Comparison of ENCODE assay signal across 2 cellular contexts in genomic region chr3:45083023-45083422, GRCh38.
A peak's percentile ranks its signal among the peaks of the same experiment; 100 is the strongest.
TF ChIP-seq lines count a peak whose summit lies in the region.

No MANE protein-coding gene starts in this region.

TF ChIP-seq in IMR-90, 13 proteins besides CTCF, POLR2A, EP300 and RAD21:
- TF ChIP-seq CEBPB (IDR thresholded peaks at IDR 0.05; ENCODE audit: low read depth, low read length) (no peak), SMC3 (IDR thresholded peaks at IDR 0.05; ENCODE audit: low read depth, low read length) (no peak), MXI1 (IDR thresholded peaks at IDR 0.05; ENCODE audit: borderline replicate concordance, low read depth, low read length) (no peak), ELK1 (IDR thresholded peaks at IDR 0.05; ENCODE audit: borderline replicate concordance, low read depth, low read length) (no peak), BHLHE40 (IDR thresholded peaks at IDR 0.05; ENCODE audit: low read depth, low read length) (no peak), USF2 (IDR thresholded peaks at IDR 0.05; ENCODE audit: low read depth, low read length) (no peak), FOS (IDR thresholded peaks at IDR 0.05; ENCODE audit: low read depth, low read length) (no peak), NFE2L2 (IDR thresholded peaks at IDR 0.05; ENCODE audit: low read depth, low read length) (no peak), CHD1 (IDR thresholded peaks at IDR 0.05; ENCODE audit: low read depth, low read length) (no peak), RFX5 (IDR thresholded peaks at IDR 0.05; ENCODE audit: low read depth, low read length) (no peak), MAFK (IDR thresholded peaks at IDR 0.05; ENCODE audit: low read depth, low read length) (no peak), RCOR1 (IDR thresholded peaks at IDR 0.05; ENCODE audit: insufficient replicate concordance, low read length) (no peak)
TF ChIP-seq in IMR-90: peak in this region for 0.

TF ChIP-seq in K562, 482 proteins besides CTCF, POLR2A, EP300 and RAD21:
- TF ChIP-seq ZNF316 (IDR thresholded peaks at IDR 0.05) (peak; percentile 64), ZNF592 (IDR thresholded peaks at IDR 0.05) (0 out of 2 replicates have a peak, but pooled peaks have one; percentile 59), L3MBTL2 (IDR thresholded peaks at IDR 0.05) (0 out of 2 replicates have a peak, but pooled peaks have one; percentile 8), ETS2 (tag; IDR thresholded peaks at IDR 0.05; ENCODE audit: borderline replicate concordance, poor library complexity, severe bottlenecking) (no peak), KAT8 (IDR thresholded peaks at IDR 0.05; ENCODE audit: low read depth) (no peak), PCBP1 (IDR thresholded peaks at IDR 0.05; ENCODE audit: low read depth, low read length, poor library complexity, severe bottlenecking) (no peak), NR2C2 (CRISPR knock-in tag; IDR thresholded peaks at IDR 0.05) (no peak), NR2C2 (tag; IDR thresholded peaks at IDR 0.05) (no peak), WHSC1 (IDR thresholded peaks at IDR 0.05; ENCODE audit: low read length) (peak; percentile 50), ARID3A (IDR thresholded peaks at IDR 0.05; ENCODE audit: borderline replicate concordance, low read depth, low read length) (no peak), RFX7 (CRISPR knock-in tag; IDR thresholded peaks at IDR 0.05) (no peak), ZNF699 (CRISPR knock-in tag; IDR thresholded peaks at IDR 0.05; ENCODE audit: insufficient replicate concordance) (no peak), ATF2 (CRISPR knock-in tag; IDR thresholded peaks at IDR 0.05) (no peak), C11orf30 (IDR thresholded peaks at IDR 0.05; ENCODE audit: low read depth) (peak; percentile 64), USF2 (CRISPR knock-in tag; IDR thresholded peaks at IDR 0.05) (0 out of 2 replicates have a peak, but pooled peaks have one; percentile 1), ARHGAP35 (IDR thresholded peaks at IDR 0.05; ENCODE audit: partially characterized antibody) (no peak), NR2C1 (IDR thresholded peaks at IDR 0.05) (no peak), NR2C1 (tag; IDR thresholded peaks at IDR 0.05) (0 out of 2 replicates have a peak, but pooled peaks have one; percentile 25), TRIM28 (IDR thresholded peaks at IDR 0.05) (no peak), GABPA (tag; conservative IDR thresholded peaks at IDR 0.05; ENCODE audit: low read depth) (no peak)
